Comparison of ENCODE assay signal across 12 cellular contexts in genomic region chr18:37294951-37295350, GRCh38.
A peak's percentile ranks its signal among the peaks of the same experiment; 100 is the strongest.
DNase-seq lines count a peak whose midpoint lies in the region; ATAC-seq, FAIRE-seq and TF ChIP-seq lines count a peak whose summit lies in the region.
"Had no signal": no experiment of that assay in that cellular context is flagged by ENCODE, and none has a peak within 500 bp of the region (broad histone marks: within the 10 kb centered on the region; RNA-seq: fewer than 3 reads in every experiment).

No MANE protein-coding gene starts in this region.

- peak; percentile 17 to 53; a peak in 3 of 4 replicates for TF ChIP-seq RAD21 in K562 (CRISPR knock-in tag; conservative IDR thresholded peaks at IDR 0.05 in 1 of 2, IDR thresholded peaks at IDR 0.05 in 1 of 2)

- ATAC-seq in K562 (peak; percentile 83), HG02759 (IDR thresholded peaks at IDR 0.05; ENCODE audit: unreplicated experiment) (no peak)

- intact Hi-C loops in K562 (cut with micrococcal nuclease) = loop anchor here (10.0 kb wide), 1 partner anchor 350 kb away; no protein-coding TSS in a partner anchor

- CTCF ChIA-PET in K562 (lab: Yijun Ruan, JAX; ENCODE audit: low intra/inter-chr PET ratio) = no interaction called here

- H3K4me3 ChIP-seq in K562 = no peak overlapping the region
- H3K4me3 ChIP-seq: BLaER1 treated with 17β-estradiol and CSF1 and Interleukin-3, amounts not matched to agents 10 nM and 100 nM had no signal

- POLR2A ChIA-PET in K562 (lab: Yijun Ruan, JAX) = no interaction called here

- no peaks in the 10 kb centered on the region for H3K9me1 ChIP-seq in K562 (ENCODE audit: control insufficient read depth, insufficient read depth, low read length)

- no peak for TF ChIP-seq EP300 in K562 (IDR thresholded peaks at IDR 0.05; ENCODE audit: low read length)

- no peak for FAIRE-seq in K562 (lab: Jason Lieb, UNC)

- no peaks in the 10 kb centered on the region for H3K36me3 Mint-ChIP-seq in nephron (ENCODE audit: low read depth)
- no peaks in the 10 kb centered on the region for H3K36me3 Mint-ChIP-seq in T-helper 2 cell treated with Interferon-gamma antibody and Interleukin-4, amounts not matched to agents 5 μg/mL and 100 μg/mL, for 36 hours (ENCODE audit: low read depth)
- H3K36me3 Mint-ChIP-seq: activated naive CD8-positive, alpha-beta T cell treated with anti-CD3 and anti-CD28 coated beads, Interleukin-2, amount 10 ng/mL, durations not matched to agents 7 days and 5 days had no signal

- no TSS peak for BruUV-seq in K562 (replicated peaks; lab: Mats Ljungman, UMichigan)

- peaks cover 12% of the 10 kb centered on the region for H3K27me3 Mint-ChIP-seq in nephron (ENCODE audit: low read depth)
- H3K27me3 Mint-ChIP-seq in T-helper 2 cell treated with Interferon-gamma antibody and Interleukin-4, amounts not matched to agents 5 μg/mL and 100 μg/mL, for 36 hours (ENCODE audit: low read depth) = no peaks in the 10 kb centered on the region
- H3K27me3 Mint-ChIP-seq: activated naive CD8-positive, alpha-beta T cell treated with anti-CD3 and anti-CD28 coated beads, Interleukin-2, amount 10 ng/mL, durations not matched to agents 7 days and 5 days had no signal

- no peaks in the 10 kb centered on the region for H3K9me3 ChIP-seq in K562 (replicated peaks; ENCODE audit: control insufficient read depth, insufficient read depth, low read depth, low read length)
- H3K9me3 ChIP-seq: BLaER1 treated with 17β-estradiol and CSF1 and Interleukin-3, amounts not matched to agents 10 nM and 100 nM had no signal

- TF ChIP-seq POLR2A in K562 (conservative IDR thresholded peaks at IDR 0.05) = no peak

- in situ Hi-C loops in K562 (cut with MboI) = no loop called here

- no peak overlapping the region for H2AFZ ChIP-seq in K562 (ENCODE audit: low read depth, low read length)

- DNase-seq in NCI-H526 (lab: John Stamatoyannopoulos, UW) (peak; percentile 20 to 35), NCI-H526 treated with DMSO at 0.1 percent for 48 hours (lab: John Stamatoyannopoulos, UW) (no peak), HuH-7 (ENCODE audit: low spot score) (peak; percentile 39), K562 (ENCODE audit: extremely low read depth in 1 of 4, low spot score in 3 of 4) (peak; percentile 57 to 77 (median 71)), SW 1271 (lab: John Stamatoyannopoulos, UW) (no peak)
- DNase-seq in T-helper 2 cell treated with Interferon-gamma antibody and Interleukin-4, amounts not matched to agents 5 μg/mL and 100 μg/mL, for 36 hours (ENCODE audit: low spot score) = no peak
- DNase-seq: activated naive CD8-positive, alpha-beta T cell treated with anti-CD3 and anti-CD28 coated beads, Interleukin-2, amount 10 ng/mL, durations not matched to agents 7 days and 5 days; IMR-90; T-helper 2 cell had no signal

- H3K27ac ChIP-seq in K562 (ENCODE audit: extremely low read depth, low read depth, low read length) = no peak overlapping the region
- H3K27ac ChIP-seq: BLaER1 treated with 17β-estradiol and CSF1 and Interleukin-3, amounts not matched to agents 10 nM and 100 nM had no signal

- peaks cover 13 to 14% of the 10 kb centered on the region in 2 experiments for H3K4me1 ChIP-seq in K562 (replicated peaks in 1 of 2; ENCODE audit: control insufficient read depth in 2 of 2, insufficient read depth in 2 of 2, low read length in 2 of 2)

- H3K4me1 Mint-ChIP-seq in nephron = peaks cover 23% of the 10 kb centered on the region
- no peaks in the 10 kb centered on the region for H3K4me1 Mint-ChIP-seq in T-helper 2 cell treated with Interferon-gamma antibody and Interleukin-4, amounts not matched to agents 5 μg/mL and 100 μg/mL, for 36 hours (ENCODE audit: low read depth)
- H3K4me1 Mint-ChIP-seq: activated naive CD8-positive, alpha-beta T cell treated with anti-CD3 and anti-CD28 coated beads, Interleukin-2, amount 10 ng/mL, durations not matched to agents 7 days and 5 days had no signal

- H3K27me3 ChIP-seq in K562 (ENCODE audit: control insufficient read depth in 2 of 2, insufficient read depth in 2 of 2, low read length in 2 of 2) = no peaks in the 10 kb centered on the region
- H3K27me3 ChIP-seq: BLaER1 treated with 17β-estradiol and CSF1 and Interleukin-3, amounts not matched to agents 10 nM and 100 nM had no signal

- no peaks in the 10 kb centered on the region for H3K36me3 ChIP-seq in K562 (ENCODE audit: control insufficient read depth, insufficient read depth, low read length)
- H3K36me3 ChIP-seq: BLaER1 treated with 17β-estradiol and CSF1 and Interleukin-3, amounts not matched to agents 10 nM and 100 nM had no signal

- 0 out of 2 replicates have a peak, but pooled peaks cover 6% of the 10 kb centered on the region for H4K20me1 ChIP-seq in K562 (replicated peaks; ENCODE audit: control insufficient read depth, insufficient read depth, low read length)
- H4K20me1 ChIP-seq: BLaER1 treated with 17β-estradiol and CSF1 and Interleukin-3, amounts not matched to agents 10 nM and 100 nM had no signal

- H3K9ac ChIP-seq in K562 (ENCODE audit: insufficient read depth in 1 of 2, low read depth in 2 of 2, low read length in 2 of 2) = no peak overlapping the region
- H3K9ac ChIP-seq: BLaER1 treated with 17β-estradiol and CSF1 and Interleukin-3, amounts not matched to agents 10 nM and 100 nM had no signal

- H3K4me3 Mint-ChIP-seq in nephron = no peak overlapping the region
- H3K4me3 Mint-ChIP-seq in T-helper 2 cell treated with Interferon-gamma antibody and Interleukin-4, amounts not matched to agents 5 μg/mL and 100 μg/mL, for 36 hours = no peak overlapping the region
- H3K4me3 Mint-ChIP-seq: activated naive CD8-positive, alpha-beta T cell treated with anti-CD3 and anti-CD28 coated beads, Interleukin-2, amount 10 ng/mL, durations not matched to agents 7 days and 5 days had no signal

- TF ChIP-seq CTCF in K562 (IDR thresholded peaks at IDR 0.05 in 2 of 3, conservative IDR thresholded peaks at IDR 0.05 in 1 of 3; ENCODE audit: insufficient read depth in 2 of 3, low read depth in 1 of 3, low read length in 3 of 3) (peak; percentile 68 to 79 (median 78)), nephron (IDR thresholded peaks at IDR 0.05; ENCODE audit: unreplicated experiment in 3 of 3) (peak; percentile 27 to 42 (median 35))

- H3K9me3 Mint-ChIP-seq in nephron = no peaks in the 10 kb centered on the region
- H3K9me3 Mint-ChIP-seq in T-helper 2 cell treated with Interferon-gamma antibody and Interleukin-4, amounts not matched to agents 5 μg/mL and 100 μg/mL, for 36 hours = no peaks in the 10 kb centered on the region
- H3K9me3 Mint-ChIP-seq: activated naive CD8-positive, alpha-beta T cell treated with anti-CD3 and anti-CD28 coated beads, Interleukin-2, amount 10 ng/mL, durations not matched to agents 7 days and 5 days had no signal

- H3K4me2 ChIP-seq in K562 (ENCODE audit: insufficient read depth, low read length) = no peak overlapping the region
- H3K4me2 ChIP-seq: BLaER1 treated with 17β-estradiol and CSF1 and Interleukin-3, amounts not matched to agents 10 nM and 100 nM had no signal

- no peaks in the 10 kb centered on the region for H3K79me2 ChIP-seq in K562 (ENCODE audit: control insufficient read depth, insufficient read depth, low read length)

- 1% methylated on average over 4 of the region's 4 CpGs for WGBS in K562 (ENCODE audit: insufficient coverage, low coverage, missing lambda C conversion rate)

- no peak overlapping the region for H3K27ac Mint-ChIP-seq in nephron
- H3K27ac Mint-ChIP-seq in T-helper 2 cell treated with Interferon-gamma antibody and Interleukin-4, amounts not matched to agents 5 μg/mL and 100 μg/mL, for 36 hours = no peak overlapping the region
- H3K27ac Mint-ChIP-seq: activated naive CD8-positive, alpha-beta T cell treated with anti-CD3 and anti-CD28 coated beads, Interleukin-2, amount 10 ng/mL, durations not matched to agents 7 days and 5 days had no signal

Comparison
In these comparisons a context has a peak if more than half of its experiments do, and no peak if none do; other contexts are left out.
1. DNase-seq: peak in NCI-H526 (2 of 2), HuH-7 (single experiment) and K562 (4 of 4); none in NCI-H526 treated with DMSO at 0.1 percent for 48 hours (single experiment), SW 1271 (0 of 2) and T-helper 2 cell treated with Interferon-gamma antibody and Interleukin-4, amounts not matched to agents 5 μg/mL and 100 μg/mL, for 36 hours (single experiment).